ENCODE assay signal across 18 cellular contexts in genomic region chr6:3529232-3529631, GRCh38.
DNase-seq lines count a peak whose midpoint lies in the region; ATAC-seq and TF ChIP-seq lines count a peak whose summit lies in the region.
"Had no signal": no experiment of that assay in that cellular context is flagged by ENCODE, and none has a peak within 500 bp of the region (broad histone marks: within the 10 kb centered on the region; RNA-seq: fewer than 3 reads in every experiment).

No MANE protein-coding gene starts in this region.

- H3K4me1 Mint-ChIP-seq in H9, result peaks cover 12 to 18% of the 10 kb centered on the region in 2 experiments
- H3K4me1 Mint-ChIP-seq in neural progenitor cell, result peaks cover 21% of the 10 kb centered on the region
- H3K4me1 Mint-ChIP-seq: CD4-positive, CD25-positive, alpha-beta regulatory T cell; CD8-positive, alpha-beta memory T cell had no signal

- H3K27me3 Mint-ChIP-seq in H9 (ENCODE audit: low read depth), result peaks cover 5% of the 10 kb centered on the region
- H3K27me3 Mint-ChIP-seq in neural progenitor cell (ENCODE audit: insufficient read depth, low read depth), result peaks cover 15% of the 10 kb centered on the region

- H3K36me3 ChIP-seq in HAP-1 (replicated peaks) (no peaks in the 10 kb centered on the region), neural progenitor cell (no peaks in the 10 kb centered on the region)
- H3K36me3 ChIP-seq: BE2C had no signal

- DNase-seq in H9 (peak; percentile 10), HAP-1 (ENCODE audit: low spot score in 2 of 2) (peak; percentile 27 to 71), coronary artery (ENCODE audit: low spot score) (peak; percentile 35), neural progenitor cell (ENCODE audit: low spot score) (no peak), COR-L47 (lab: John Stamatoyannopoulos, UW) (no peak), G401 (ENCODE audit: low spot score) (no peak)
- DNase-seq: ACHN; BE2C; C1 segment of cervical spinal cord; Caco-2; CD4-positive, CD25-positive, alpha-beta regulatory T cell; CD8-positive, alpha-beta memory T cell; GDM1; GOT3; H7 had no signal

- H2BK20ac ChIP-seq in H9 (ENCODE audit: low read depth, low read length, poor library complexity, severe bottlenecking), result no peak overlapping the region

- no peak overlapping the region for H3K23ac ChIP-seq in H9 (ENCODE audit: insufficient read length, low read depth, low read length)

- H3K27ac ChIP-seq in H9 (ENCODE audit: insufficient read length, low read depth, low read length) (no peak overlapping the region), coronary artery (no peak overlapping the region), neural progenitor cell (no peak overlapping the region)
- H3K27ac ChIP-seq: HL-60 had no signal

- H4K20me1 ChIP-seq in H9 (ENCODE audit: control insufficient read depth, insufficient read depth, insufficient read length) (no peaks in the 10 kb centered on the region), neural progenitor cell (ENCODE audit: low read depth) (no peaks in the 10 kb centered on the region)

- H3K14ac ChIP-seq in H9 (ENCODE audit: insufficient read depth, low read length), result no peak overlapping the region

- no peak overlapping the region for H2BK5ac ChIP-seq in H9 (ENCODE audit: insufficient read length, low read length)

- no peak overlapping the region for H3K18ac ChIP-seq in H9 (ENCODE audit: insufficient read length, low read depth, low read length)

- ATAC-seq in GM21717 (IDR thresholded peaks at IDR 0.05; ENCODE audit: unreplicated experiment) (no peak), GM19035 (IDR thresholded peaks at IDR 0.05; ENCODE audit: unreplicated experiment) (no peak)

- no peak overlapping the region for H3T11ph ChIP-seq in H9 (ENCODE audit: low read length)

- H2BK15ac ChIP-seq in H9 (ENCODE audit: low read depth, low read length), result no peak overlapping the region

- no CpG with 5 or more reads among the region's 7 CpGs for WGBS in H9 (ENCODE audit: extremely low coverage, insufficient read length, low lambda C conversion rate)

- no peak overlapping the region for H2AK5ac ChIP-seq in H9 (ENCODE audit: insufficient read length, low read length)

- no peaks in the 10 kb centered on the region for H3K4me1 ChIP-seq in H9 (ENCODE audit: insufficient read depth, low read length)
- no peaks in the 10 kb centered on the region; the same call in none of the 2 replicates for H3K4me1 ChIP-seq in HAP-1
- H3K4me1 ChIP-seq in neural progenitor cell, result peaks cover 25% of the 10 kb centered on the region
- H3K4me1 ChIP-seq: BE2C had no signal

- H3K4me2 ChIP-seq in H9 (ENCODE audit: insufficient read depth, insufficient read length, low read length) (no peak overlapping the region), neural progenitor cell (no peak overlapping the region)

- no peak overlapping the region for H2BK12ac ChIP-seq in H9 (ENCODE audit: insufficient read length, low read depth, low read length)

- H3K36me3 Mint-ChIP-seq in H9 (ENCODE audit: insufficient read depth in 1 of 3, low read depth in 3 of 3), result peaks cover 0 to 2% (median 0%) of the 10 kb centered on the region in 3 experiments; a peak in 2 of 7 replicates
- H3K36me3 Mint-ChIP-seq in neural progenitor cell, result no peaks in the 10 kb centered on the region
- H3K36me3 Mint-ChIP-seq: CD4-positive, CD25-positive, alpha-beta regulatory T cell; CD8-positive, alpha-beta memory T cell had no signal

- no peak overlapping the region for H3K4ac ChIP-seq in H9 (ENCODE audit: low read depth, low read length)

- no peak overlapping the region for H4K5ac ChIP-seq in H9 (ENCODE audit: insufficient read length, low read depth, low read length)

- H3K79me1 ChIP-seq in H9 (ENCODE audit: insufficient read depth, low read depth, low read length, poor library complexity, severe bottlenecking), result no peaks in the 10 kb centered on the region

- in situ Hi-C loops in HAP-1 (cut with MboI; ENCODE audit: low sequenced_read_pairs) (no loop called here), G401 (cut with HindIII; ENCODE audit: low sequenced_read_pairs) (no loop called here)

- peaks cover 3 to 4% of the 10 kb centered on the region in 2 experiments; a peak in 3 of 5 replicates for H3K9me3 Mint-ChIP-seq in H9
- H3K9me3 Mint-ChIP-seq in neural progenitor cell, result peaks cover 2% of the 10 kb centered on the region
- H3K9me3 Mint-ChIP-seq: CD4-positive, CD25-positive, alpha-beta regulatory T cell; CD8-positive, alpha-beta memory T cell had no signal

- H3F3A ChIP-seq in neural progenitor cell (ENCODE audit: low read depth), result peaks cover 4% of the 10 kb centered on the region

- no peaks in the 10 kb centered on the region for H3K27me3 ChIP-seq in H9 (ENCODE audit: insufficient read depth, low read length)
- H3K27me3 ChIP-seq in HAP-1 (ENCODE audit: low read depth), result no peaks in the 10 kb centered on the region
- H3K27me3 ChIP-seq in neural progenitor cell, result no peaks in the 10 kb centered on the region

- H4K91ac ChIP-seq in H9 (ENCODE audit: insufficient read length, low read depth, low read length), result no peak overlapping the region

- no peak overlapping the region for H3K4me3 ChIP-seq in HAP-1
- no peak overlapping the region for H3K4me3 ChIP-seq in coronary artery
- H3K4me3 ChIP-seq in neural progenitor cell, result no peak overlapping the region

- no peak overlapping the region; a peak in 1 of 7 replicates for H3K27ac Mint-ChIP-seq in H9
- H3K27ac Mint-ChIP-seq in neural progenitor cell, result peak overlapping the region; percentile 12
- H3K27ac Mint-ChIP-seq: CD4-positive, CD25-positive, alpha-beta regulatory T cell; CD8-positive, alpha-beta memory T cell had no signal

- H3K9ac ChIP-seq in H9 (ENCODE audit: extremely low read depth, insufficient read length, low read length) (no peak overlapping the region), neural progenitor cell (no peak overlapping the region)

- H3K79me2 ChIP-seq in H9 (ENCODE audit: insufficient read depth, low read length) (no peaks in the 10 kb centered on the region), neural progenitor cell (ENCODE audit: low read depth) (no peaks in the 10 kb centered on the region)

- H2AFZ ChIP-seq in H9 (ENCODE audit: low read length), result no peak overlapping the region
- no peak overlapping the region for H2AFZ ChIP-seq in neural progenitor cell (replicated peaks)

- H3K56ac ChIP-seq in H9 (ENCODE audit: insufficient read length, low read depth, low read length), result no peak overlapping the region

- no peaks in the 10 kb centered on the region for H3K23me2 ChIP-seq in H9 (ENCODE audit: insufficient read length, low read depth, low read length, poor library complexity, severe bottlenecking)

- H2BK120ac ChIP-seq in H9 (ENCODE audit: low read depth, low read length, poor library complexity, severe bottlenecking), result no peak overlapping the region

- H4K8ac ChIP-seq in H9 (replicated peaks; ENCODE audit: insufficient read length, low read depth, low read length), result no peak overlapping the region

- no peaks in the 10 kb centered on the region for H3K9me3 ChIP-seq in H9 (ENCODE audit: control insufficient read depth, low read depth, low read length)
- H3K9me3 ChIP-seq in HAP-1, result no peaks in the 10 kb centered on the region
- no peaks in the 10 kb centered on the region for H3K9me3 ChIP-seq in neural progenitor cell (ENCODE audit: low read depth)
- H3K9me3 ChIP-seq: BE2C, Caco-2 had no signal

- TF ChIP-seq CTCF in H9 (conservative IDR thresholded peaks at IDR 0.05), result no peak
- TF ChIP-seq CTCF in coronary artery (IDR thresholded peaks at IDR 0.05), result no peak
- TF ChIP-seq CTCF in neural progenitor cell (IDR thresholded peaks at IDR 0.05), result no peak

- H3K4me3 Mint-ChIP-seq in H9, result no peak overlapping the region
- H3K4me3 Mint-ChIP-seq in neural progenitor cell, result no peak overlapping the region
- H3K4me3 Mint-ChIP-seq: CD4-positive, CD25-positive, alpha-beta regulatory T cell; CD8-positive, alpha-beta memory T cell had no signal

Comparison
In these comparisons a context has a peak if more than half of its experiments do, and no peak if none do; other contexts are left out.
1. DNase-seq: peak in H9 (single experiment), HAP-1 (2 of 2) and coronary artery (single experiment); none in neural progenitor cell (single experiment), COR-L47 (single experiment) and G401 (single experiment).